Comparison of ENCODE assay signal across 23 cellular contexts in the genomic region with DNA sequence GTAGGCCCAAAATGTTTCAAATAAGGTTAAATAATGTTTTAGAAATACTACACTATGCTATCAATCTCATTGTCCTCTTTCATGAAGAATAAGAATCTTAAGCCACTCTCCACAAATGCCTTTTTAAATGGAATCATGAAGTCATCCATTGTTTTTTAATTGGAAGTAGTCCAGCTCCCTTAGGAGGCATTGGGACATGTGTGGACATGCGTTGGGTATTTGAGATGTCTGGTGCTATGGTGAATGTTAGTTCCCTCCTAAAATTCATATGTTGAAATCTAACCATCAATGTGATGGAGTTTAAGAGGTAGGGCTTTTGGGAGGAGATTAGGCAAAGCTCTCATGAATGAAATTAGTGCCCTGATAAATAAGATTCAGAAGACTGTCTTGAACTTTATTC.
A peak's percentile ranks its signal among the peaks of the same experiment; 100 is the strongest.
DNase-seq lines count a peak whose midpoint lies in the region; ATAC-seq and TF ChIP-seq lines count a peak whose summit lies in the region.
"Had no signal": no experiment of that assay in that cellular context is flagged by ENCODE, and none has a peak within 500 bp of the region (broad histone marks: within the 10 kb centered on the region; RNA-seq: fewer than 3 reads in every experiment).

No MANE protein-coding gene starts in this region.

- H3K9ac ChIP-seq in smooth muscle cell (ENCODE audit: low read depth): no peak overlapping the region

- H3K4me3 ChIP-seq in smooth muscle cell: no peak overlapping the region
- H3K4me3 ChIP-seq: K562, SJCRH30 had no signal

- H3K27me3 ChIP-seq in foreskin keratinocyte: no peaks in the 10 kb centered on the region
- H3K27me3 ChIP-seq in smooth muscle cell (ENCODE audit: low read depth): no peaks in the 10 kb centered on the region
- H3K27me3 ChIP-seq: BE2C, SJCRH30 had no signal

- no peak overlapping the region for H3K27ac ChIP-seq in foreskin keratinocyte
- H3K27ac ChIP-seq in smooth muscle cell (ENCODE audit: low read depth): no peak overlapping the region
- H3K27ac ChIP-seq: SJCRH30 had no signal

- no peaks in the 10 kb centered on the region for H3K9me3 ChIP-seq in smooth muscle cell (replicated peaks; ENCODE audit: low read depth)
- H3K9me3 ChIP-seq: BE2C, SJCRH30 had no signal

- H3K36me3 ChIP-seq in smooth muscle cell (ENCODE audit: low read depth): no peaks in the 10 kb centered on the region
- H3K36me3 ChIP-seq: BE2C, SJCRH30 had no signal

- peak; percentile 88 for ATAC-seq in foreskin keratinocyte
- ATAC-seq: K562, Right ventricle myocardium inferior, SK-N-SH treated with all-trans-retinoic acid at 6 μM for 48 hours had no signal

- TF ChIP-seq CTCF in foreskin keratinocyte (conservative IDR thresholded peaks at IDR 0.05) (no peak), smooth muscle cell (IDR thresholded peaks at IDR 0.05; ENCODE audit: borderline replicate concordance, insufficient read depth, poor library complexity, severe bottlenecking) (no peak)

- peaks cover 4% of the 10 kb centered on the region for H3K4me1 ChIP-seq in foreskin keratinocyte
- H3K4me1 ChIP-seq in smooth muscle cell (ENCODE audit: low read depth): no peaks in the 10 kb centered on the region
- H3K4me1 ChIP-seq: BE2C, SJCRH30 had no signal

- H2AFZ ChIP-seq in smooth muscle cell (ENCODE audit: low read depth): no peak overlapping the region

- 93% methylated on average over 1 of the region's 1 CpG for WGBS in smooth muscle cell (ENCODE audit: low lambda C conversion rate)

- peak; percentile 6 for DNase-seq in NCI-H345 (lab: John Stamatoyannopoulos, UW)
- no peak for DNase-seq in NCI-H345 treated with DMSO at 0.1 percent for 48 hours (lab: John Stamatoyannopoulos, UW; ENCODE audit: unreplicated experiment)
- peak; percentile 32 for DNase-seq in NCI-H69 (lab: John Stamatoyannopoulos, UW)
- DNase-seq in dermis blood vessel endothelial cell: peak; percentile 46
- DNase-seq in foreskin keratinocyte: peak; percentile 75 to 86
- DNase-seq in stimulated activated CD4-positive, alpha-beta T cell treated with anti-CD3 and anti-CD28 coated beads, Interleukin-4, amount 100 ng/mL, for 24 hours: no peak
- DNase-seq in smooth muscle cell (lab: John Stamatoyannopoulos, UW; ENCODE audit: unreplicated experiment): no peak
- no peak for DNase-seq in DMS79 treated with DMSO at 0.1 percent for 48 hours (lab: John Stamatoyannopoulos, UW)
- DNase-seq: 8988T, ACHN, BE2C, Calu3, DND-41, Kasumi-1, NCI-H1417, NCI-H1694, NCI-H2029 treated with DMSO at 0.1 percent for 48 hours, NCI-H446 treated with DMSO at 0.1 percent for 48 hours, NCI-H526, SJCRH30 had no signal

- no peaks in the 10 kb centered on the region for H3F3A ChIP-seq in smooth muscle cell (ENCODE audit: low read depth)

- no peak overlapping the region for H3K4me2 ChIP-seq in smooth muscle cell

- H3K79me2 ChIP-seq in smooth muscle cell (ENCODE audit: low read depth): no peaks in the 10 kb centered on the region

- no peaks in the 10 kb centered on the region for H4K20me1 ChIP-seq in smooth muscle cell (ENCODE audit: low read depth)

Comparison
In these comparisons a context has a peak if more than half of its experiments do, and no peak if none do; other contexts are left out.
1. DNase-seq: peak in NCI-H345 (single experiment), NCI-H69 (single experiment), dermis blood vessel endothelial cell (single experiment) and foreskin keratinocyte (2 of 2); none in NCI-H345 treated with DMSO at 0.1 percent for 48 hours (single experiment), stimulated activated CD4-positive, alpha-beta T cell treated with anti-CD3 and anti-CD28 coated beads, Interleukin-4, amount 100 ng/mL, for 24 hours (single experiment), smooth muscle cell (single experiment) and DMS79 treated with DMSO at 0.1 percent for 48 hours (single experiment).